19 cellular contexts compared by ENCODE assay signal in the genomic region with DNA sequence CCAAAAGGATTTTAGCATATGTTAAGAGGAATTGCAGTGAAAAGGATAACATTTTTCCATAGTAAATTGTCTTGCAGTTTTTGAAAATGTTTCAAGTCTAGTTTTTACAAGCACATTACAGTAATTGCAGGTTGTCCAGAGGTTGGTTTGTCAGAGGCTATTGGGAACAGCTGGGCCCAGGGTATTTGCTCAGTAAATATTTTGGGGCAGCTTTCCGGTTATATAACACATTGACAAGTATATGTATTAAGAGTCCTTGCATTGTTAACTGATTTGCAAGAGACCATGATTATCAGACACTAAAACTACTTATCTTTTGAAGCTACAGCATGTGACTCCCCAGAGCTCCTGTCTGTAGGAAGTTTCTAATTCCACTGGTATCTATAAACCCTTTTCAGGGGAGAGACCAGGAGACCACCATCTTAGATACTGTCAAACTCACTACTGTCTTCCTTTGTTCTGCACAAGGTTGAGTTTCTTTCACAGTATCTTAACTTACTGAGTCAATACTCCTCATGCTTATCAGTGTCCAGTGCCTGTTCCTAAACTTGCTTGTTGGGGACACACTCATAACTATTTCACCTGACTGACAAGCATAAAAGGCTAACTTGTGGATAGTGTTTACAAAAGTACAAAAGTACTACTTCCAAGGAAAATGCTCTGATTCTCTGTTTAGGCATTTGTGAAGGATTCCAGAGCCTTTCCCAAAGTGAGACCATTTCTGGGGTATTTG. TPM values are rescaled to one million over a fixed set of nuclear protein-coding genes. Genes with fewer than 3 reads are reported as not detected.
A peak's percentile ranks its signal among the peaks of the same experiment; 100 is the strongest.
DNase-seq lines count a peak whose midpoint lies in the region; ATAC-seq and TF ChIP-seq lines count a peak whose summit lies in the region.
"Had no signal": no experiment of that assay in that cellular context is flagged by ENCODE, and none has a peak within 500 bp of the region (broad histone marks: within the 10 kb centered on the region; RNA-seq: fewer than 3 reads in every experiment).

No MANE protein-coding gene starts in this region.

- TF ChIP-seq CTCF in hepatocyte (IDR thresholded peaks at IDR 0.05; ENCODE audit: poor library complexity), result no peak

- H3K27ac ChIP-seq in hepatocyte, result peak overlapping the region; percentile 61
- H3K27ac ChIP-seq in mesodermal cell (ENCODE audit: low read depth, low read length, severe bottlenecking), result peak overlapping the region; percentile 8
- H3K27ac ChIP-seq: 22Rv1, A549, C4-2B had no signal

- DNase-seq in NCI-H2227 treated with DMSO at 0.1 percent for 48 hours (lab: John Stamatoyannopoulos, UW) (peak; percentile 16), NCI-H2227 (lab: John Stamatoyannopoulos, UW; ENCODE audit: unreplicated experiment) (no peak), NCI-H69 (lab: John Stamatoyannopoulos, UW) (peak; percentile 12), hepatocyte (ENCODE audit: low spot score) (no peak), NCI-H82 (lab: John Stamatoyannopoulos, UW) (no peak)
- DNase-seq in NK-92 treated with Interleukin-12 subunit alpha and Interleukin-12 subunit beta, amount 100 ng/mL, for 24 hours (lab: John Stamatoyannopoulos, UW), result no peak
- DNase-seq: AML-193; CD4-positive, alpha-beta T cell; DMS53; DND-41; EL; H9 had no signal

- H3K79me2 ChIP-seq in hepatocyte, result no peaks in the 10 kb centered on the region

- no peaks in the 10 kb centered on the region for H3K27me3 ChIP-seq in hepatocyte

- no peaks in the 10 kb centered on the region for H3K9me2 ChIP-seq in hepatocyte (replicated peaks; ENCODE audit: insufficient read depth)

- no peak overlapping the region for H3K4me3 ChIP-seq in hepatocyte
- no peak overlapping the region for H3K4me3 ChIP-seq in mesodermal cell (ENCODE audit: extremely low read depth, insufficient read depth, low read length, poor library complexity, severe bottlenecking)
- H3K4me3 ChIP-seq: A549, GM12878 had no signal

- 41% methylated on average over 1 of the region's 1 CpG for WGBS in hepatocyte (ENCODE audit: low lambda C conversion rate, missing lambda C conversion rate)
- no CpG with 5 or more reads among the region's 1 CpG for whole genome bisulfite sequencing in mesodermal cell (ENCODE audit: insufficient coverage in 2 of 2), 2 experiments

- peaks cover 13% of the 10 kb centered on the region for H3K4me1 ChIP-seq in hepatocyte (ENCODE audit: insufficient read depth)
- peaks cover 3% of the 10 kb centered on the region for H3K4me1 ChIP-seq in mesodermal cell (ENCODE audit: control insufficient read depth, insufficient read depth, low read length, poor library complexity, severe bottlenecking)
- H3K4me1 ChIP-seq: A549 had no signal

- no peak for ATAC-seq in GM18519 (IDR thresholded peaks at IDR 0.05; ENCODE audit: low FRiP score, unreplicated experiment)
- ATAC-seq: A549, GM12878 had no signal

- H2AFZ ChIP-seq in hepatocyte, result no peak overlapping the region

- H3K36me3 ChIP-seq in hepatocyte (replicated peaks; ENCODE audit: insufficient read depth, low read depth), result no peaks in the 10 kb centered on the region
- peaks cover 18% of the 10 kb centered on the region for H3K36me3 ChIP-seq in mesodermal cell (ENCODE audit: control insufficient read depth, insufficient read depth, low read length)

- no peaks in the 10 kb centered on the region for H4K20me1 ChIP-seq in hepatocyte (ENCODE audit: insufficient read depth, poor library complexity, severe bottlenecking)

- peak overlapping the region; percentile 19 for H3K4me2 ChIP-seq in hepatocyte
- H3K4me2 ChIP-seq: A549 had no signal

- H3K9me3 ChIP-seq in hepatocyte (ENCODE audit: low read depth) (no peaks in the 10 kb centered on the region), mesodermal cell (ENCODE audit: control insufficient read depth, low read length) (no peaks in the 10 kb centered on the region)
- H3K9me3 ChIP-seq: A549 had no signal

RNA-seq across cellular contexts. Expression of gene RGN, which starts 18.9 kb away (rescaled TPM):
- 105 and 108 TPM in 2 replicates for total RNA-seq in hepatocyte
- 82.7 and 111 TPM in 2 replicates for polyA plus RNA-seq in hepatocyte
- 1.2 TPM for polyA plus RNA-seq in mesodermal cell (2013, experiment 1 of 2)
- 1.8 TPM for polyA plus RNA-seq in mesodermal cell (2013, experiment 2 of 2)
- total RNA-seq: CD4-positive, alpha-beta T cell; G401; H9 had no signal
- polyA plus RNA-seq: GM12878 had no signal

Comparison
In these comparisons a context has a peak if more than half of its experiments do, and no peak if none do; other contexts are left out.
1. DNase-seq: peak in NCI-H2227 treated with DMSO at 0.1 percent for 48 hours (single experiment) and NCI-H69 (single experiment); none in NCI-H2227 (single experiment), hepatocyte (single experiment), NCI-H82 (single experiment) and NK-92 treated with Interleukin-12 subunit alpha and Interleukin-12 subunit beta, amount 100 ng/mL, for 24 hours (single experiment).